1 cellular context compared by ENCODE assay signal in the genomic region with DNA sequence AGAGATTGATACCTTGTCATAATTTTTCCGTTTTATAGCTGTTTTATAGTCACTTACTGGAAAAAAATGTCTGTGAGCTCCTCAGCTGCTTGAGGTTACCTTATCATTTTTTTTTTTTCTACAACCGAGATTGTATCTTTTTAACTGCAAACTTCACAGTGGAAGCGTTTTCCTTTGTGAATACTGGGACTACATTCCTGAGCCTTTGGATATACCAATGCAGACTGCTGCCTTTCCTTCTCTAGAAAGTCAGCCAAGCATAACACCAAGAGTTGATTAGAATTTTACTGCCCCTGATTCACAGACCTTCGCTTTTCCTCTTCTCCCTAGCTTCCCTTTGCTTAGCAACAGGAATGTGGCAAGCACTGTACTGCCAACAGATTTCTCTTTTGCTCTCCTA.
TF ChIP-seq lines count a peak whose summit lies in the region.

No MANE protein-coding gene starts in this region.

TF ChIP-seq in IMR-90, 13 proteins besides CTCF, POLR2A, EP300 and RAD21:
- TF ChIP-seq MAZ (IDR thresholded peaks at IDR 0.05; ENCODE audit: borderline replicate concordance, low read depth, low read length): no peak
- peak; percentile 23; the same call in 1 of the 2 replicates for TF ChIP-seq CEBPB (IDR thresholded peaks at IDR 0.05; ENCODE audit: low read depth, low read length)
- no peak for TF ChIP-seq RFX5 (IDR thresholded peaks at IDR 0.05; ENCODE audit: low read depth, low read length)
- TF ChIP-seq RCOR1 (IDR thresholded peaks at IDR 0.05; ENCODE audit: insufficient replicate concordance, low read length): no peak
